31 cellular contexts compared by ENCODE assay signal in the genomic region with DNA sequence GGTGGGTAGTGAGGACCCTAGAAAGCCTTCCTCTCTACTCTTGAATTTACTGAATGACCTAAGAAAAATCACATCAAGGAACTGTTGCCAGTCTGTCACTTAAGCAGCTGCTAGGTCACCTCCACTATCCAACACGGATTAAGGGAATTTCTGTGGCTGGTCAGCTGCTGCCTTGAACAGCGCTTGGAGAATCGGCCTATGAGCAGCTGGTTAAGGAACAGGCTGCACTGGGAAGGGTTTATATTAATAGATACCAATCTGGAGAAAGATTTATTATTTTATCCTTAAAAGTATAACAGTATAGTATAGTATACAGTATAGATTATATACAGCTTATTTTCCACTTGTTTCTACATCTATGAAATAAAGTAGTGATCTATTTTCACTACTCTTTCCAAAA. TPM values are rescaled to one million over a fixed set of nuclear protein-coding genes. Genes with fewer than 3 reads are reported as not detected.
DNase-seq lines count a peak whose midpoint lies in the region; ATAC-seq, FAIRE-seq and TF ChIP-seq lines count a peak whose summit lies in the region.
"Had no signal": no experiment of that assay in that cellular context is flagged by ENCODE, and none has a peak within 500 bp of the region (broad histone marks: within the 10 kb centered on the region; RNA-seq: fewer than 3 reads in every experiment).

No MANE protein-coding gene starts in this region.

- intact Hi-C loops in pancreas (cut with DNase I) = no loop called here

- TF ChIP-seq CTCF in pancreas (IDR thresholded peaks at IDR 0.05) = no peak

- no peak overlapping the region for H3K4me3 ChIP-seq in pancreas
- H3K4me3 ChIP-seq: esophagus squamous epithelium, heart right ventricle, lung, neural progenitor cell, spleen, transverse colon had no signal

- 15 to 24% methylated on average over 3 of the region's 3 CpGs for WGBS in pancreas, 2 donors

- DNase-seq in HT-29 (ENCODE audit: low spot score) = peak; percentile 8
- peak; percentile 17 for DNase-seq in NCI-H82 treated with DMSO at 0.1 percent for 48 hours (lab: John Stamatoyannopoulos, UW; ENCODE audit: unreplicated experiment)
- DNase-seq in epithelial cell of prostate (ENCODE audit: low read depth, low spot score) = no peak
- DNase-seq in pancreas = peak in 3 of 6 donors; percentile 23 to 31 (median 27)
- DNase-seq in iPS-NIHi11 (ENCODE audit: low spot score) = no peak
- DNase-seq in T1000 (lab: John Stamatoyannopoulos, UW) = no peak
- no peak for DNase-seq in NCI-H1092 (lab: John Stamatoyannopoulos, UW)
- DNase-seq: activated CD4-positive, alpha-beta memory T cell treated with anti-CD3 and anti-CD28 coated beads for 36 hours; activated CD8-positive, alpha-beta memory T cell treated with anti-CD3 and anti-CD28 coated beads, Interleukin-2, amount 50 U/mL, for 4 hours; activated naive CD4-positive, alpha-beta T cell treated with Interleukin-2 at 50 U/mL for 16 hours; CD4-positive, alpha-beta T cell; EL; esophagus squamous epithelium; foreskin keratinocyte; heart right ventricle; kidney glomerular epithelial cell; NCI-H1436 treated with DMSO at 0.1 percent for 48 hours; NCI-H2081 treated with DMSO at 0.1 percent for 48 hours; NCI-H2227 treated with DMSO at 0.1 percent for 48 hours; NCI-H748 treated with DMSO at 0.1 percent for 48 hours; right cardiac atrium; spleen; stimulated activated CD4-positive, alpha-beta T cell treated with anti-CD3 and anti-CD28 coated beads, Interleukin-2, amount 100 ng/mL, for 24 hours; transverse colon had no signal

- no peaks in the 10 kb centered on the region for H3K9me3 ChIP-seq in pancreas
- H3K9me3 ChIP-seq: esophagus squamous epithelium, heart right ventricle, spleen, transverse colon had no signal

- no peaks in the 10 kb centered on the region for H3K27me3 ChIP-seq in pancreas
- H3K27me3 ChIP-seq: foreskin keratinocyte, neural progenitor cell, transverse colon had no signal

- no peak for FAIRE-seq in pancreas (lab: Jason Lieb, UNC)
- FAIRE-seq: endometrium, H1, TTC549 had no signal

- peak overlapping the region; percentile 97 for H3K27ac ChIP-seq in epithelial cell of prostate
- H3K27ac ChIP-seq in pancreas = peak overlapping the region in 2 of 4 donors; percentile 1 to 30
- H3K27ac ChIP-seq: esophagus squamous epithelium, foreskin keratinocyte, HL-60, neural progenitor cell, spleen, transverse colon had no signal

- H3K36me3 ChIP-seq in pancreas = no peaks in the 10 kb centered on the region
- H3K36me3 ChIP-seq: esophagus squamous epithelium, heart right ventricle, neural progenitor cell, spleen, transverse colon had no signal

- H3K4me1 ChIP-seq in pancreas = peaks cover 45 to 70% (median 67%) of the 10 kb centered on the region in 3 donors

- ATAC-seq in pancreas = peak in 3 of 4 donors; percentile 32 to 52 (median 47)
- ATAC-seq in GM19463 (IDR thresholded peaks at IDR 0.05; ENCODE audit: unreplicated experiment) = no peak
- ATAC-seq: foreskin keratinocyte, right cardiac atrium had no signal

RNA-seq across cellular contexts. Expression of gene PTPRK, which starts 6.5 kb away (rescaled TPM):
- total RNA-seq in HT-29 (2014; rRNA removed; shearing (Covaris generic)) = 127 and 190 TPM in 2 replicates
- 10 to 100 TPM; 50.2 to 72.7 (median 52.6) TPM for total RNA-seq in pancreas
- 10 to 100 TPM; 10.5 to 16.2 TPM for polyA plus RNA-seq in pancreas

Comparison
In these comparisons a context has a peak if more than half of its experiments do, and no peak if none do; other contexts are left out.
1. DNase-seq: peak in HT-29 (single experiment) and NCI-H82 treated with DMSO at 0.1 percent for 48 hours (single experiment); none in epithelial cell of prostate (single experiment), iPS-NIHi11 (single experiment), T1000 (single experiment) and NCI-H1092 (single experiment).